In the genomic region with DNA sequence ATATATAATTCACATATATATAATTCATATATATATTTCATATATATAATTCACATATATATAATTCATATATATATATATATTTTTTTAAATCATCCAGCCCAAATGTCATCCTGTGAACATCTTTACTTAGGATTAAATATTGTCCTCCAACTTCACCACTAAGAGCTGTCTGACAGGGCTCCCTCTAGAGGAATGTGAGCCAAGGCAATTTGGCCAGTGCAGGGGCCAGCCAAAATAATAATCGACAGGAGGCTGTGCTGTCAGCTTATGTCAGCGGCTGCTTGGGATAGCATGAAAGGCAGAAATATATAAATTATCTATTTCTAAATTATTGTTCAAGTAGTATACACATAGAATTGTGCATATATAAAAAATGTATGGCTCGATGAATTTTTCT, we compare ENCODE assay signal across 12 cellular contexts. TPM values are rescaled to one million over a fixed set of nuclear protein-coding genes. Genes with fewer than 3 reads are reported as not detected.
DNase-seq lines count a peak whose midpoint lies in the region; ATAC-seq, FAIRE-seq and TF ChIP-seq lines count a peak whose summit lies in the region.
"Had no signal": no experiment of that assay in that cellular context is flagged by ENCODE, and none has a peak within 500 bp of the region (broad histone marks: within the 10 kb centered on the region; RNA-seq: fewer than 3 reads in every experiment).

No MANE protein-coding gene starts in this region.

- no peaks in the 10 kb centered on the region for H3K4me1 Mint-ChIP-seq in glutamatergic neuron (ENCODE audit: low read depth, unreplicated experiment)

- H3K36me3 Mint-ChIP-seq in glutamatergic neuron (ENCODE audit: unreplicated experiment): no peaks in the 10 kb centered on the region

- H3K36me3 ChIP-seq in HAP-1 (replicated peaks) (no peaks in the 10 kb centered on the region), gastroesophageal sphincter (no peaks in the 10 kb centered on the region), esophagus squamous epithelium (no peaks in the 10 kb centered on the region)
- H3K36me3 ChIP-seq: lower lobe of right lung had no signal

- H3K27me3 ChIP-seq in HAP-1 (ENCODE audit: low read depth) (peaks cover 3% of the 10 kb centered on the region; the same call in 1 of the 2 replicates), gastroesophageal sphincter (no peaks in the 10 kb centered on the region), esophagus squamous epithelium (no peaks in the 10 kb centered on the region)

- H3K9me3 ChIP-seq in HAP-1 (no peaks in the 10 kb centered on the region), gastroesophageal sphincter (no peaks in the 10 kb centered on the region), esophagus squamous epithelium (no peaks in the 10 kb centered on the region)
- H3K9me3 ChIP-seq: lower lobe of right lung had no signal

- FAIRE-seq in frontal cortex (lab: Jason Lieb, UNC): peak; percentile 96

- H3K4me1 ChIP-seq in HAP-1 (no peaks in the 10 kb centered on the region), gastroesophageal sphincter (no peaks in the 10 kb centered on the region), esophagus squamous epithelium (peaks cover 0 to 3% (median 0%) of the 10 kb centered on the region in 3 donors)
- H3K4me1 ChIP-seq: lower lobe of right lung had no signal

- no peaks in the 10 kb centered on the region for H3K9me3 Mint-ChIP-seq in glutamatergic neuron (ENCODE audit: unreplicated experiment)
- H3K9me3 Mint-ChIP-seq: activated T-cell treated with anti-CD3 and anti-CD28 coated beads, Interleukin-2, amount 50 U/mL, for 4 hours had no signal

- no peak overlapping the region for H3K4me3 ChIP-seq in AG09309 (ENCODE audit: control insufficient read depth, low read depth, low read length)
- H3K4me3 ChIP-seq in HAP-1: no peak overlapping the region
- no peak overlapping the region for H3K4me3 ChIP-seq in gastroesophageal sphincter
- H3K4me3 ChIP-seq in esophagus squamous epithelium: no peak overlapping the region
- H3K4me3 ChIP-seq: lower lobe of right lung had no signal

- intact Hi-C loops in esophagus squamous epithelium (cut with DNase I): no loop called here

- 63 to 81% methylated on average over 2 to 3 of the region's 3 CpGs for WGBS in gastroesophageal sphincter (ENCODE audit: low coverage in 1 of 2), 2 donors
- 67 to 80% methylated on average over 3 of the region's 3 CpGs for WGBS in esophagus squamous epithelium, 2 donors

- ATAC-seq in SK-N-SH treated with all-trans-retinoic acid at 6 μM for 48 hours (peak; percentile 83), gastroesophageal sphincter (no peak)
- ATAC-seq: activated T-cell treated with anti-CD3 and anti-CD28 coated beads, Interleukin-2, amount 50 U/mL, for 4 hours had no signal

- H3K27me3 Mint-ChIP-seq in glutamatergic neuron (ENCODE audit: unreplicated experiment): no peaks in the 10 kb centered on the region

- no peak overlapping the region for H3K27ac ChIP-seq in gastroesophageal sphincter
- no peak overlapping the region for H3K27ac ChIP-seq in esophagus squamous epithelium
- H3K27ac ChIP-seq: lower lobe of right lung had no signal

- TF ChIP-seq CTCF in AG09309 (IDR thresholded peaks at IDR 0.05; ENCODE audit: control insufficient read depth, insufficient read depth, low read depth, low read length, missing control alignments) (peak; percentile 51), gastroesophageal sphincter (IDR thresholded peaks at IDR 0.05) (no peak), glutamatergic neuron (IDR thresholded peaks at IDR 0.05; ENCODE audit: partially characterized antibody, unreplicated experiment) (no peak), esophagus squamous epithelium (IDR thresholded peaks at IDR 0.05) (peak in 1 of 6 experiments; percentile 12)

- in situ Hi-C loops in HAP-1 (cut with MboI; ENCODE audit: low sequenced_read_pairs): no loop called here

- DNase-seq in AG09309 (ENCODE audit: low read depth) (no peak), HAP-1 (ENCODE audit: low spot score in 2 of 2) (peak; percentile 22 to 29), frontal cortex (ENCODE audit: low spot score in 2 of 2) (no peak), NOMO-1 treated with dmso at 0.1 percent for 144 hours (lab: John Stamatoyannopoulos, UW; ENCODE audit: unreplicated experiment) (no peak), glutamatergic neuron (no peak), esophagus squamous epithelium (lab: John Stamatoyannopoulos, UW) (no peak)
- DNase-seq: activated T-cell treated with anti-CD3 and anti-CD28 coated beads, Interleukin-2, amount 50 U/mL, for 4 hours; lower lobe of right lung; NCI-H1436 treated with DMSO at 0.1 percent for 48 hours; SW 1271 had no signal

- no peak for TF ChIP-seq EP300 in gastroesophageal sphincter (IDR thresholded peaks at IDR 0.05)

- no peak overlapping the region for H3K4me3 Mint-ChIP-seq in glutamatergic neuron (ENCODE audit: unreplicated experiment)
- H3K4me3 Mint-ChIP-seq: activated T-cell treated with anti-CD3 and anti-CD28 coated beads, Interleukin-2, amount 50 U/mL, for 4 hours had no signal

- no peak overlapping the region for H3K27ac Mint-ChIP-seq in glutamatergic neuron (ENCODE audit: unreplicated experiment)

- TF ChIP-seq POLR2A in gastroesophageal sphincter (IDR thresholded peaks at IDR 0.05) (no peak), esophagus squamous epithelium (IDR thresholded peaks at IDR 0.05) (no peak)

TF ChIP-seq in SK-N-SH treated with all-trans-retinoic acid at 6 μM for 48 hours, 23 proteins besides CTCF, POLR2A, EP300 and RAD21 (continues in another document):
- TF ChIP-seq SNAI2 (CRISPR knock-in tag; IDR thresholded peaks at IDR 0.05): no peak
- TF ChIP-seq ZFP30 (CRISPR knock-in tag; IDR thresholded peaks at IDR 0.05): no peak
- TF ChIP-seq PPARA (CRISPR knock-in tag; IDR thresholded peaks at IDR 0.05; ENCODE audit: borderline replicate concordance): no peak
- no peak for TF ChIP-seq TCF4 (CRISPR knock-in tag; IDR thresholded peaks at IDR 0.05; ENCODE audit: borderline replicate concordance)
- no peak for TF ChIP-seq GLIS3 (CRISPR knock-in tag; IDR thresholded peaks at IDR 0.05)
- no peak for TF ChIP-seq ZFP3 (CRISPR knock-in tag; IDR thresholded peaks at IDR 0.05)
- TF ChIP-seq RARB (CRISPR knock-in tag; IDR thresholded peaks at IDR 0.05): no peak
- TF ChIP-seq ESRRG (CRISPR knock-in tag; IDR thresholded peaks at IDR 0.05): no peak
- no peak for TF ChIP-seq ZNF8 (CRISPR knock-in tag; IDR thresholded peaks at IDR 0.05)
- TF ChIP-seq, protein P1, sequence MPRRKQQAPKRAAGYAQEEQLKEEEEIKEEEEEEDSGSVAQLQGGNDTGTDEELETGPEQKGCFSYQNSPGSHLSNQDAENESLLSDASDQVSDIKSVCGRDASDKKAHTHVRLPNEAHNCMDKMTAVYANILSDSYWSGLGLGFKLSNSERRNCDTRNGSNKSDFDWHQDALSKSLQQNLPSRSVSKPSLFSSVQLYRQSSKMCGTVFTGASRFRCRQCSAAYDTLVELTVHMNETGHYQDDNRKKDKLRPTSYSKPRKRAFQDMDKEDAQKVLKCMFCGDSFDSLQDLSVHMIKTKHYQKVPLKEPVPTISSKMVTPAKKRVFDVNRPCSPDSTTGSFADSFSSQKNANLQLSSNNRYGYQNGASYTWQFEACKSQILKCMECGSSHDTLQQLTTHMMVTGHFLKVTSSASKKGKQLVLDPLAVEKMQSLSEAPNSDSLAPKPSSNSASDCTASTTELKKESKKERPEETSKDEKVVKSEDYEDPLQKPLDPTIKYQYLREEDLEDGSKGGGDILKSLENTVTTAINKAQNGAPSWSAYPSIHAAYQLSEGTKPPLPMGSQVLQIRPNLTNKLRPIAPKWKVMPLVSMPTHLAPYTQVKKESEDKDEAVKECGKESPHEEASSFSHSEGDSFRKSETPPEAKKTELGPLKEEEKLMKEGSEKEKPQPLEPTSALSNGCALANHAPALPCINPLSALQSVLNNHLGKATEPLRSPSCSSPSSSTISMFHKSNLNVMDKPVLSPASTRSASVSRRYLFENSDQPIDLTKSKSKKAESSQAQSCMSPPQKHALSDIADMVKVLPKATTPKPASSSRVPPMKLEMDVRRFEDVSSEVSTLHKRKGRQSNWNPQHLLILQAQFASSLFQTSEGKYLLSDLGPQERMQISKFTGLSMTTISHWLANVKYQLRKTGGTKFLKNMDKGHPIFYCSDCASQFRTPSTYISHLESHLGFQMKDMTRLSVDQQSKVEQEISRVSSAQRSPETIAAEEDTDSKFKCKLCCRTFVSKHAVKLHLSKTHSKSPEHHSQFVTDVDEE (CRISPR knock-in tag; IDR thresholded peaks at IDR 0.05): no peak
- TF ChIP-seq TOX (CRISPR knock-in tag; IDR thresholded peaks at IDR 0.05; ENCODE audit: borderline replicate concordance): no peak
- no peak for TF ChIP-seq BACH2 (CRISPR knock-in tag; IDR thresholded peaks at IDR 0.05; ENCODE audit: borderline replicate concordance)
- TF ChIP-seq ZNF70 (CRISPR knock-in tag; IDR thresholded peaks at IDR 0.05): no peak
- TF ChIP-seq, protein P2, sequence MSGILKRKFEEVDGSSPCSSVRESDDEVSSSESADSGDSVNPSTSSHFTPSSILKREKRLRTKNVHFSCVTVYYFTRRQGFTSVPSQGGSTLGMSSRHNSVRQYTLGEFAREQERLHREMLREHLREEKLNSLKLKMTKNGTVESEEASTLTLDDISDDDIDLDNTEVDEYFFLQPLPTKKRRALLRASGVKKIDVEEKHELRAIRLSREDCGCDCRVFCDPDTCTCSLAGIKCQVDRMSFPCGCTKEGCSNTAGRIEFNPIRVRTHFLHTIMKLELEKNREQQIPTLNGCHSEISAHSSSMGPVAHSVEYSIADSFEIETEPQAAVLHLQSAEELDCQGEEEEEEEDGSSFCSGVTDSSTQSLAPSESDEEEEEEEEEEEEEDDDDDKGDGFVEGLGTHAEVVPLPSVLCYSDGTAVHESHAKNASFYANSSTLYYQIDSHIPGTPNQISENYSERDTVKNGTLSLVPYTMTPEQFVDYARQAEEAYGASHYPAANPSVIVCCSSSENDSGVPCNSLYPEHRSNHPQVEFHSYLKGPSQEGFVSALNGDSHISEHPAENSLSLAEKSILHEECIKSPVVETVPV (CRISPR knock-in tag; IDR thresholded peaks at IDR 0.05): no peak

RNA-seq across cellular contexts. Expression of a gene that starts 29.5 kb away (rescaled TPM):
- total RNA-seq in frontal cortex (0.82 TPM), gastroesophageal sphincter (under 1 TPM in 1 of 4 donors, not detected in 3; 0.22 TPM), glutamatergic neuron (ENCODE audit: unreplicated experiment) (not detected), esophagus squamous epithelium (1 to 10 TPM in 3 of 4 donors, under 1 TPM in 1; 0.92 to 6.8 (median 1.8) TPM)

RNA-seq across cellular contexts. Expression of a gene that starts 54.1 kb away (rescaled TPM):
- total RNA-seq in frontal cortex (15.5 TPM), gastroesophageal sphincter (1 to 10 TPM; 2.7 to 5.3 (median 4.0) TPM), glutamatergic neuron (ENCODE audit: unreplicated experiment) (6.3 TPM), esophagus squamous epithelium (1 to 10 TPM; 1.3 to 2.6 (median 2.0) TPM)

Comparison
In these comparisons a context has a peak if more than half of its experiments do, and no peak if none do; other contexts are left out.
1. DNase-seq: peak in HAP-1 (2 of 2); none in AG09309 (single experiment), frontal cortex (0 of 2), NOMO-1 treated with dmso at 0.1 percent for 144 hours (single experiment), glutamatergic neuron (single experiment) and esophagus squamous epithelium (single experiment).